In genomic region chr6:2796884-2797283, GRCh38 we compare ENCODE assay signal across 27 cellular contexts. TPM values are rescaled to one million over a fixed set of nuclear protein-coding genes. Genes with fewer than 3 reads are reported as not detected.
DNase-seq lines count a peak whose midpoint lies in the region; ATAC-seq, FAIRE-seq and TF ChIP-seq lines count a peak whose summit lies in the region.
"Had no signal": no experiment of that assay in that cellular context is flagged by ENCODE, and none has a peak within 500 bp of the region (broad histone marks: within the 10 kb centered on the region; RNA-seq: fewer than 3 reads in every experiment).

No MANE protein-coding gene starts in this region.

- CTCF ChIA-PET in K562 (lab: Yijun Ruan, JAX; ENCODE audit: low intra/inter-chr PET ratio) = no interaction called here

- H3K9me3 Mint-ChIP-seq in CD14-positive monocyte = peaks cover 0 to 6% (median 0%) of the 10 kb centered on the region in 7 donors
- no peaks in the 10 kb centered on the region for H3K9me3 Mint-ChIP-seq in neural progenitor cell
- H3K9me3 Mint-ChIP-seq: activated naive CD4-positive, alpha-beta T cell treated with anti-CD3 and anti-CD28 coated beads, Interleukin-2, amount 10 ng/mL, durations not matched to agents 7 days and 5 days; CD4-positive, alpha-beta T cell; central memory CD8-positive, alpha-beta T cell; stimulated activated memory B cell treated with anti-CD40 and anti-IgM and Interleukin-4, amounts not matched to agents 10 μg/mL and 1 μg/mL and 100 μg/mL, for 72 hours; T-helper 1 cell treated with Interleukin-12 subunit alpha and Interleukin-12 subunit beta and Interleukin-4 antibody, amounts not matched to agents 30 μg/mL and 1 μg/mL, for 36 hours had no signal

- no peak for FAIRE-seq in K562 (lab: Jason Lieb, UNC)
- FAIRE-seq: frontal cortex, G401.6, kidney had no signal

- H3K36me3 ChIP-seq in K562 (ENCODE audit: control insufficient read depth, insufficient read depth, low read length) (no peaks in the 10 kb centered on the region), neural progenitor cell (no peaks in the 10 kb centered on the region)
- H3K36me3 ChIP-seq: ovary, thoracic aorta, WERI-Rb-1 had no signal

- peaks cover 82% of the 10 kb centered on the region for H3K4me1 Mint-ChIP-seq in CD14-positive monocyte
- H3K4me1 Mint-ChIP-seq in neural progenitor cell = peaks cover 56% of the 10 kb centered on the region

- H3K36me3 Mint-ChIP-seq in CD14-positive monocyte (peaks cover 3 to 4% of the 10 kb centered on the region in 2 donors), neural progenitor cell (no peaks in the 10 kb centered on the region)

- no peak for TF ChIP-seq EP300 in K562 (IDR thresholded peaks at IDR 0.05; ENCODE audit: low read length)

- POLR2A ChIA-PET in K562 (lab: Yijun Ruan, JAX) = interaction anchor here (0.6 to 2.8 kb wide), 6 partner anchors 9 to 783 kb away, joined by 3 to 12 read pairs (median 4); no protein-coding TSS in a partner anchor

- no TSS peak for BruUV-seq in K562 (replicated peaks; lab: Mats Ljungman, UMichigan)

- H3K4me2 ChIP-seq in K562 (ENCODE audit: insufficient read depth, low read length) (no peak overlapping the region), neural progenitor cell (no peak overlapping the region)

- H2AFZ ChIP-seq in K562 (ENCODE audit: low read depth, low read length) = no peak overlapping the region
- no peak overlapping the region for H2AFZ ChIP-seq in neural progenitor cell (replicated peaks)

- ATAC-seq in K562 (no peak), GM18498 (IDR thresholded peaks at IDR 0.05; ENCODE audit: unreplicated experiment) (no peak), HG02588 (IDR thresholded peaks at IDR 0.05; ENCODE audit: unreplicated experiment) (no peak)
- ATAC-seq: sciatic nerve; stimulated activated memory B cell treated with anti-CD40 and anti-IgM and Interleukin-4, amounts not matched to agents 10 μg/mL and 1 μg/mL and 100 μg/mL, for 72 hours had no signal

- in situ Hi-C loops in K562 (cut with MboI) = no loop called here

- H3K27ac ChIP-seq in K562 (ENCODE audit: extremely low read depth, low read depth, low read length) = no peak overlapping the region
- no peak overlapping the region for H3K27ac ChIP-seq in neural progenitor cell
- H3K27ac ChIP-seq: ovary, thoracic aorta, WERI-Rb-1 had no signal

- DNase-seq in CD14-positive monocyte (ENCODE audit: low spot score) = no peak
- peak; percentile 28 to 53 for DNase-seq in NOMO-1 (lab: John Stamatoyannopoulos, UW; ENCODE audit: unreplicated experiment in 2 of 2)
- no peak for DNase-seq in K562 (ENCODE audit: extremely low read depth in 1 of 4, low spot score in 3 of 4)
- DNase-seq in neural progenitor cell (ENCODE audit: low spot score) = no peak
- no peak for DNase-seq in NCI-H1436 treated with DMSO at 0.1 percent for 48 hours (lab: John Stamatoyannopoulos, UW)
- DNase-seq in stimulated activated CD4-positive, alpha-beta T cell treated with anti-CD3 and anti-CD28 coated beads, Interleukin-4, amount 100 ng/mL, for 24 hours = no peak
- DNase-seq: activated CD4-positive, alpha-beta T cell treated with anti-CD3 and anti-CD28 coated beads, Interleukin-2, amount 50 U/mL, for 4 hours; activated naive CD4-positive, alpha-beta T cell treated with anti-CD3 and anti-CD28 coated beads, Interleukin-2, amount 10 ng/mL, durations not matched to agents 7 days and 5 days; aorta; CD4-positive, alpha-beta T cell; DMS 273 treated with DMSO at 0.1 percent for 48 hours; IMR-90; kidney; MM.1S; NCI-H2107; NCI-H510A treated with DMSO at 0.1 percent for 48 hours; ovary; WERI-Rb-1 had no signal

- TF ChIP-seq RAD21 in K562 (CRISPR knock-in tag; conservative IDR thresholded peaks at IDR 0.05 in 1 of 2, IDR thresholded peaks at IDR 0.05 in 1 of 2) = no peak

- TF ChIP-seq CTCF in CD14-positive monocyte (IDR thresholded peaks at IDR 0.05) (no peak), K562 (IDR thresholded peaks at IDR 0.05 in 2 of 3, conservative IDR thresholded peaks at IDR 0.05 in 1 of 3; ENCODE audit: insufficient read depth in 2 of 3, low read depth in 1 of 3, low read length in 3 of 3) (no peak), neural progenitor cell (IDR thresholded peaks at IDR 0.05) (no peak)

- H3K27ac Mint-ChIP-seq in CD14-positive monocyte = peak overlapping the region; percentile 97 to 100 (median 99)
- peak overlapping the region; percentile 22 for H3K27ac Mint-ChIP-seq in neural progenitor cell
- H3K27ac Mint-ChIP-seq: activated naive CD4-positive, alpha-beta T cell treated with anti-CD3 and anti-CD28 coated beads, Interleukin-2, amount 10 ng/mL, durations not matched to agents 7 days and 5 days; CD4-positive, alpha-beta T cell; T-helper 1 cell treated with Interleukin-12 subunit alpha and Interleukin-12 subunit beta and Interleukin-4 antibody, amounts not matched to agents 30 μg/mL and 1 μg/mL, for 36 hours had no signal

- 0 out of 2 replicates have a peak, but pooled peaks cover 4% of the 10 kb centered on the region for H3K9me3 ChIP-seq in K562 (replicated peaks; ENCODE audit: control insufficient read depth, insufficient read depth, low read depth, low read length)
- no peaks in the 10 kb centered on the region for H3K9me3 ChIP-seq in neural progenitor cell (ENCODE audit: low read depth)
- H3K9me3 ChIP-seq: ovary, thoracic aorta had no signal

- no peak for TF ChIP-seq POLR2A in K562 (conservative IDR thresholded peaks at IDR 0.05)

- intact Hi-C loops in CD14-positive monocyte (cut with micrococcal nuclease) = loop anchor here in 1 of 2 donors (1.0 kb wide), 1 partner anchor 41 kb away; no protein-coding TSS in a partner anchor
- intact Hi-C loops in K562 (cut with micrococcal nuclease) = no loop called here

- no peaks in the 10 kb centered on the region for H3K9me1 ChIP-seq in K562 (ENCODE audit: control insufficient read depth, insufficient read depth, low read length)

- H3K9ac ChIP-seq in K562 (ENCODE audit: insufficient read depth in 1 of 2, low read depth in 2 of 2, low read length in 2 of 2) (peak overlapping the region in 1 of 2 experiments; percentile 11; a peak in 2 of 4 replicates), neural progenitor cell (no peak overlapping the region)

- no peak overlapping the region for H3K4me3 ChIP-seq in K562
- no peak overlapping the region for H3K4me3 ChIP-seq in neural progenitor cell
- H3K4me3 ChIP-seq: ovary, thoracic aorta had no signal

- no peaks in the 10 kb centered on the region for H3K79me2 ChIP-seq in K562 (ENCODE audit: control insufficient read depth, insufficient read depth, low read length)
- no peaks in the 10 kb centered on the region for H3K79me2 ChIP-seq in neural progenitor cell (ENCODE audit: low read depth)

- 76% methylated on average over 5 of the region's 6 CpGs for WGBS in K562 (ENCODE audit: insufficient coverage, low coverage, missing lambda C conversion rate)

- H4K20me1 ChIP-seq in K562 (replicated peaks; ENCODE audit: control insufficient read depth, insufficient read depth, low read length) (no peaks in the 10 kb centered on the region), neural progenitor cell (ENCODE audit: low read depth) (no peaks in the 10 kb centered on the region)

- H3K4me1 ChIP-seq in K562 (replicated peaks in 1 of 2; ENCODE audit: control insufficient read depth in 2 of 2, insufficient read depth in 2 of 2, low read length in 2 of 2) (peaks cover 13% of the 10 kb centered on the region in 2 experiments), neural progenitor cell (peaks cover 10% of the 10 kb centered on the region)

- H3F3A ChIP-seq in neural progenitor cell (ENCODE audit: low read depth) = no peaks in the 10 kb centered on the region

- peak overlapping the region in 1 of 2 donors; percentile 60 for H3K4me3 Mint-ChIP-seq in CD14-positive monocyte
- no peak overlapping the region for H3K4me3 Mint-ChIP-seq in neural progenitor cell
- H3K4me3 Mint-ChIP-seq: activated naive CD4-positive, alpha-beta T cell treated with anti-CD3 and anti-CD28 coated beads, Interleukin-2, amount 10 ng/mL, durations not matched to agents 7 days and 5 days; CD4-positive, alpha-beta T cell; central memory CD8-positive, alpha-beta T cell; stimulated activated memory B cell treated with anti-CD40 and anti-IgM and Interleukin-4, amounts not matched to agents 10 μg/mL and 1 μg/mL and 100 μg/mL, for 72 hours; T-helper 1 cell treated with Interleukin-12 subunit alpha and Interleukin-12 subunit beta and Interleukin-4 antibody, amounts not matched to agents 30 μg/mL and 1 μg/mL, for 36 hours had no signal

- H3K27me3 ChIP-seq in K562 (ENCODE audit: control insufficient read depth in 2 of 2, insufficient read depth in 2 of 2, low read length in 2 of 2) (no peaks in the 10 kb centered on the region), neural progenitor cell (no peaks in the 10 kb centered on the region)
- H3K27me3 ChIP-seq: ovary had no signal

- peaks cover 0 to 4% (median 1%) of the 10 kb centered on the region in 3 donors for H3K27me3 Mint-ChIP-seq in CD14-positive monocyte (ENCODE audit: low read depth in 3 of 3)
- peaks cover 5% of the 10 kb centered on the region for H3K27me3 Mint-ChIP-seq in neural progenitor cell (ENCODE audit: insufficient read depth, low read depth)
- H3K27me3 Mint-ChIP-seq: activated naive CD4-positive, alpha-beta T cell treated with anti-CD3 and anti-CD28 coated beads, Interleukin-2, amount 10 ng/mL, durations not matched to agents 7 days and 5 days; CD4-positive, alpha-beta T cell; central memory CD8-positive, alpha-beta T cell; stimulated activated memory B cell treated with anti-CD40 and anti-IgM and Interleukin-4, amounts not matched to agents 10 μg/mL and 1 μg/mL and 100 μg/mL, for 72 hours had no signal

RNA-seq across cellular contexts. Expression of gene WRNIP1, which starts 31.7 kb away (rescaled TPM):
- 10 to 100 TPM; 17.5 to 17.8 TPM for polyA plus RNA-seq in CD14-positive monocyte
- total RNA-seq in K562 (2011; cell fraction: chromatin; rRNA removed; ENCODE audit: low replicate concordance) = 22.1 and 23.9 TPM in 2 replicates
- 25.7 and 28.6 TPM in 2 replicates for total RNA-seq in K562 (2011; cell fraction: nucleolus; rRNA removed)
- 23.4 and 25.1 TPM in 2 replicates for total RNA-seq in K562 (2011; cell fraction: nucleoplasm; rRNA removed)
- total RNA-seq in K562 (2014; rRNA removed) = 57.6 and 66.2 TPM in 2 replicates
- total RNA-seq in K562 (2014; rRNA removed; fragmentation: Illumina TruSeq; extraction: Trizol) = 35.8 and 41.6 TPM in 2 replicates
- 57.9 and 59.8 TPM in 2 replicates for total RNA-seq in K562 (2015; rRNA removed; fragmentation: Illumina TruSeq; extraction: Trizol)
- total RNA-seq in K562 (2021) = 43.6 and 48.6 TPM in 2 replicates
- 38.9 and 44.1 TPM in 2 replicates for polyA plus RNA-seq in K562 (2011; rRNA removed)
- polyA plus RNA-seq in K562 (2011; cell fraction: cytosol; rRNA removed) = 48.7 and 64.2 TPM in 2 replicates
- 70.8 and 98.6 TPM in 2 replicates for polyA plus RNA-seq in K562 (2011; cell fraction: nucleus; rRNA removed)
- 48.5 and 50.6 TPM in 2 replicates for polyA plus RNA-seq in K562 (2012)
- polyA plus RNA-seq in K562 (2014; fragmentation: Illumina TruSeq; extraction: Trizol) = 52.1 and 63.6 TPM in 2 replicates
- 10 to 100 TPM; 13.2 to 15.9 TPM for polyA plus RNA-seq in K562 (2014; fragmentation: Nextera tagmentation; extraction: Ambion mirVana)
- 58.3 and 59.8 TPM in 2 replicates for polyA plus RNA-seq in K562 (2014; rRNA removed)
- polyA minus RNA-seq in K562 (2011; rRNA and poly(A)+ RNA removed) = 32.3 and 38.6 TPM in 2 replicates
- polyA minus RNA-seq in K562 (2011; cell fraction: cytosol; rRNA and poly(A)+ RNA removed) = 23.3 and 23.9 TPM in 2 replicates
- polyA minus RNA-seq in K562 (2011; cell fraction: nucleus; rRNA and poly(A)+ RNA removed) = 36.5 and 48.5 TPM in 2 replicates
- 25.3 and 34.5 TPM in 2 replicates for total RNA-seq in neural progenitor cell (ENCODE audit: low replicate concordance)

RNA-seq across cellular contexts. Expression of gene SERPINB1, which starts 44.8 kb away (rescaled TPM):
- polyA plus RNA-seq in CD14-positive monocyte = 100 to 1,000 TPM; 306 to 307 TPM
- 11.1 and 19.1 TPM in 2 replicates for total RNA-seq in K562 (2011; cell fraction: chromatin; rRNA removed; ENCODE audit: low replicate concordance)
- total RNA-seq in K562 (2011; cell fraction: nucleolus; rRNA removed) = 13.9 and 18.2 TPM in 2 replicates
- 16.9 and 26.9 TPM in 2 replicates for total RNA-seq in K562 (2011; cell fraction: nucleoplasm; rRNA removed)
- total RNA-seq in K562 (2014; rRNA removed) = 36.7 and 41.2 TPM in 2 replicates
- total RNA-seq in K562 (2014; rRNA removed; fragmentation: Illumina TruSeq; extraction: Trizol) = 49.3 and 62.5 TPM in 2 replicates
- 31.9 and 33.9 TPM in 2 replicates for total RNA-seq in K562 (2015; rRNA removed; fragmentation: Illumina TruSeq; extraction: Trizol)
- total RNA-seq in K562 (2021) = 45.6 and 46.5 TPM in 2 replicates
- polyA plus RNA-seq in K562 (2011; rRNA removed) = 49.4 and 108 TPM in 2 replicates
- 24.3 and 27.5 TPM in 2 replicates for polyA plus RNA-seq in K562 (2011; cell fraction: cytosol; rRNA removed)
- 22.6 and 24.2 TPM in 2 replicates for polyA plus RNA-seq in K562 (2011; cell fraction: nucleus; rRNA removed)
- polyA plus RNA-seq in K562 (2012) = 44.7 and 93.0 TPM in 2 replicates
- polyA plus RNA-seq in K562 (2014; fragmentation: Illumina TruSeq; extraction: Trizol) = 57.7 and 78.3 TPM in 2 replicates
- polyA plus RNA-seq in K562 (2014; fragmentation: Nextera tagmentation; extraction: Ambion mirVana) = 10 to 100 TPM; 63.8 to 68.7 TPM
- polyA plus RNA-seq in K562 (2014; rRNA removed) = 61.9 and 66.9 TPM in 2 replicates
- polyA minus RNA-seq in K562 (2011; rRNA and poly(A)+ RNA removed) = 48.6 and 55.2 TPM in 2 replicates
- polyA minus RNA-seq in K562 (2011; cell fraction: cytosol; rRNA and poly(A)+ RNA removed) = 25.9 and 43.6 TPM in 2 replicates
- 20.3 and 22.5 TPM in 2 replicates for polyA minus RNA-seq in K562 (2011; cell fraction: nucleus; rRNA and poly(A)+ RNA removed)
- total RNA-seq in neural progenitor cell (ENCODE audit: low replicate concordance) = 9.4 and 14.5 TPM in 2 replicates

RNA-seq across cellular contexts. Expression of gene MYLK4, which starts 46.2 kb away (rescaled TPM):
- polyA plus RNA-seq in CD14-positive monocyte (under 1 TPM; 0.04 to 0.08 TPM), K562 (2011; rRNA removed) (0.03 and 0.09 TPM in 2 replicates), K562 (2014; fragmentation: Illumina TruSeq; extraction: Trizol) (0.03 and 0.06 TPM in 2 replicates), K562 (2014; fragmentation: Nextera tagmentation; extraction: Ambion mirVana) (under 1 TPM; 0.01 to 0.03 TPM), K562 (2014; rRNA removed) (0.15 and 0.30 TPM in 2 replicates)
- total RNA-seq in K562 (2011; cell fraction: chromatin; rRNA removed; ENCODE audit: low replicate concordance) = 0.07 and 0.16 TPM in 2 replicates
- total RNA-seq in K562 (2011; cell fraction: nucleolus; rRNA removed) = under 0.01 TPM in 1 of 2 replicates, not detected in the other
- 0.07 TPM in 1 of 2 replicates, not detected in the other for total RNA-seq in K562 (2011; cell fraction: nucleoplasm; rRNA removed)
- total RNA-seq in K562 (2014; rRNA removed) (0.04 and 0.09 TPM in 2 replicates), K562 (2014; rRNA removed; fragmentation: Illumina TruSeq; extraction: Trizol) (0.04 and 0.06 TPM in 2 replicates), K562 (2015; rRNA removed; fragmentation: Illumina TruSeq; extraction: Trizol) (0.07 and 0.15 TPM in 2 replicates), K562 (2021) (0.02 and 0.07 TPM in 2 replicates), neural progenitor cell (ENCODE audit: low replicate concordance) (0.25 TPM in 1 of 2 replicates, not detected in the other)
- 0.01 and 0.09 TPM in 2 replicates for polyA plus RNA-seq in K562 (2011; cell fraction: cytosol; rRNA removed)
- polyA plus RNA-seq in K562 (2011; cell fraction: nucleus; rRNA removed) = 0.30 and 0.67 TPM in 2 replicates
- polyA plus RNA-seq in K562 (2012) = 0.07 and 0.25 TPM in 2 replicates
- polyA minus RNA-seq in K562 (2011; rRNA and poly(A)+ RNA removed) = 0.09 TPM in 1 of 2 replicates, not detected in the other
- polyA minus RNA-seq in K562 (2011; cell fraction: cytosol; rRNA and poly(A)+ RNA removed) = not detected in 2 replicates
- under 0.01 and 0.22 TPM in 2 replicates for polyA minus RNA-seq in K562 (2011; cell fraction: nucleus; rRNA and poly(A)+ RNA removed)

Comparison
In these comparisons a context has a peak if more than half of its experiments do, and no peak if none do; other contexts are left out.
1. DNase-seq: peak in NOMO-1 (2 of 2); none in CD14-positive monocyte (single experiment), K562 (0 of 4), neural progenitor cell (single experiment), NCI-H1436 treated with DMSO at 0.1 percent for 48 hours (single experiment) and stimulated activated CD4-positive, alpha-beta T cell treated with anti-CD3 and anti-CD28 coated beads, Interleukin-4, amount 100 ng/mL, for 24 hours (single experiment).